Comparison of ENCODE assay signal across 19 cellular contexts in genomic region chr6:72968704-72969103, GRCh38.
DNase-seq lines count a peak whose midpoint lies in the region; ATAC-seq and TF ChIP-seq lines count a peak whose summit lies in the region.
"Had no signal": no experiment of that assay in that cellular context is flagged by ENCODE, and none has a peak within 500 bp of the region (broad histone marks: within the 10 kb centered on the region; RNA-seq: fewer than 3 reads in every experiment).

No MANE protein-coding gene starts in this region.

- no peak overlapping the region for H3K4me3 Mint-ChIP-seq in immature natural killer cell
- H3K4me3 Mint-ChIP-seq in stimulated activated naive B cell treated with anti-CD40 and anti-IgM and Interleukin-4, amounts not matched to agents 10 μg/mL and 1 μg/mL and 100 μg/mL, for 72 hours: no peak overlapping the region
- H3K4me3 Mint-ChIP-seq: activated B cell treated with CpG ODN at 0.5 μM for 24 hours; activated CD8-positive, alpha-beta memory T cell treated with anti-CD3 and anti-CD28 coated beads, Interleukin-2, amount 10 ng/mL, durations not matched to agents 7 days and 5 days had no signal

- CTCF ChIA-PET in PC-9 (lab: Charles Lee): no interaction called here

- ATAC-seq in left ventricle myocardium superior: no peak
- no peak for ATAC-seq in stimulated activated naive B cell treated with anti-CD40 and anti-IgM and Interleukin-4, amounts not matched to agents 10 μg/mL and 1 μg/mL and 100 μg/mL, for 72 hours (replicated peaks)
- ATAC-seq: activated CD8-positive, alpha-beta memory T cell treated with anti-CD3 and anti-CD28 coated beads, Interleukin-2, amount 10 ng/mL, durations not matched to agents 7 days and 5 days had no signal

- H3K9me3 ChIP-seq in cardiac muscle cell (ENCODE audit: low read depth) (no peaks in the 10 kb centered on the region), PC-9 (ENCODE audit: insufficient read depth, low read depth) (peaks cover 3% of the 10 kb centered on the region; the same call in 1 of the 2 replicates)
- H3K9me3 ChIP-seq: ovary, stomach had no signal

- H3K4me3 ChIP-seq in cardiac muscle cell: no peak overlapping the region
- H3K4me3 ChIP-seq in PC-9: no peak overlapping the region
- no peak overlapping the region for H3K4me3 ChIP-seq in epithelial cell of proximal tubule (ENCODE audit: low read depth, low read length)
- H3K4me3 ChIP-seq: ovary, stomach had no signal

- no TSS peak for BruUV-seq in PC-9 (replicated peaks; lab: Mats Ljungman, UMichigan)

- intact Hi-C loops in left ventricle myocardium superior (cut with micrococcal nuclease): no loop called here
- intact Hi-C loops in PC-9 (cut with micrococcal nuclease; ENCODE audit: unreplicated experiment): loop anchor here (1.0 to 5.0 kb wide), 4 partner anchors 18 to 346 kb away; partner anchors contain the start of gene KCNQ5

- H3K36me3 ChIP-seq in cardiac muscle cell: no peaks in the 10 kb centered on the region
- no peaks in the 10 kb centered on the region for H3K36me3 ChIP-seq in PC-9 (ENCODE audit: low read depth)
- H3K36me3 ChIP-seq: brain microvascular endothelial cell, ovary, stomach had no signal

- H3K27ac ChIP-seq in cardiac muscle cell (peak overlapping the region; percentile 21), PC-9 (peak overlapping the region; percentile 71)
- H3K27ac ChIP-seq: brain microvascular endothelial cell, KMS-11, ovary, stomach had no signal

- no peaks in the 10 kb centered on the region for H4K20me1 ChIP-seq in PC-9 (ENCODE audit: insufficient read depth)

- TF ChIP-seq CTCF in cardiac muscle cell (IDR thresholded peaks at IDR 0.05; ENCODE audit: low read depth, low read length): no peak
- no peak for TF ChIP-seq CTCF in PC-9 (conservative IDR thresholded peaks at IDR 0.05)
- TF ChIP-seq CTCF in epithelial cell of proximal tubule (conservative IDR thresholded peaks at IDR 0.05; ENCODE audit: low read depth, low read length): no peak

- H3K27me3 ChIP-seq in cardiac muscle cell: no peaks in the 10 kb centered on the region
- no peaks in the 10 kb centered on the region for H3K27me3 ChIP-seq in PC-9 (ENCODE audit: insufficient read depth, low read depth)
- H3K27me3 ChIP-seq: brain microvascular endothelial cell, ovary, stomach had no signal

- peaks cover 0 to 1% (median 0%) of the 10 kb centered on the region in 3 donors for H3K27me3 Mint-ChIP-seq in immature natural killer cell (ENCODE audit: low read depth in 3 of 3)
- no peaks in the 10 kb centered on the region for H3K27me3 Mint-ChIP-seq in stimulated activated naive B cell treated with anti-CD40 and anti-IgM and Interleukin-4, amounts not matched to agents 10 μg/mL and 1 μg/mL and 100 μg/mL, for 72 hours
- H3K27me3 Mint-ChIP-seq: activated B cell treated with CpG ODN at 0.5 μM for 24 hours; activated CD8-positive, alpha-beta memory T cell treated with anti-CD3 and anti-CD28 coated beads, Interleukin-2, amount 10 ng/mL, durations not matched to agents 7 days and 5 days had no signal

- no peak overlapping the region for H3K4me2 ChIP-seq in PC-9
- H3K4me2 ChIP-seq: KMS-11 had no signal

- DNase-seq in cardiac muscle cell (ENCODE audit: low read depth in 1 of 2, low spot score in 1 of 2) (no peak), left ventricle myocardium superior (no peak), PC-9 (peak in 1 of 2 experiments; percentile 90), epithelial cell of proximal tubule (ENCODE audit: low read depth) (peak; percentile 89), immature natural killer cell (no peak), T1000 (lab: John Stamatoyannopoulos, UW) (no peak), NCI-H1417 (lab: John Stamatoyannopoulos, UW) (no peak)
- no peak for DNase-seq in stimulated activated naive B cell treated with anti-CD40 and anti-IgM and Interleukin-4, amounts not matched to agents 10 μg/mL and 1 μg/mL and 100 μg/mL, for 72 hours
- DNase-seq: activated B cell treated with CpG ODN at 0.5 μM for 24 hours; activated CD8-positive, alpha-beta memory T cell treated with anti-CD3 and anti-CD28 coated beads, Interleukin-2, amount 10 ng/mL, durations not matched to agents 7 days and 5 days; activated gamma-delta T cell treated with Interleukin-2 at 50 U/mL for 16 hours; brain microvascular endothelial cell; effector memory CD4-positive, alpha-beta T cell; GOT3; NCI-H1694 treated with DMSO at 0.1 percent for 48 hours; ovary; small intestine; stomach had no signal

- H2AFZ ChIP-seq in PC-9: no peak overlapping the region

- H3K9me3 Mint-ChIP-seq in immature natural killer cell: no peaks in the 10 kb centered on the region
- no peaks in the 10 kb centered on the region for H3K9me3 Mint-ChIP-seq in stimulated activated naive B cell treated with anti-CD40 and anti-IgM and Interleukin-4, amounts not matched to agents 10 μg/mL and 1 μg/mL and 100 μg/mL, for 72 hours
- H3K9me3 Mint-ChIP-seq: activated B cell treated with CpG ODN at 0.5 μM for 24 hours had no signal

- no peaks in the 10 kb centered on the region for H3K9me2 ChIP-seq in PC-9 (ENCODE audit: insufficient read depth)

- no peak overlapping the region for H3K27ac Mint-ChIP-seq in immature natural killer cell
- H3K27ac Mint-ChIP-seq in stimulated activated naive B cell treated with anti-CD40 and anti-IgM and Interleukin-4, amounts not matched to agents 10 μg/mL and 1 μg/mL and 100 μg/mL, for 72 hours: no peak overlapping the region
- H3K27ac Mint-ChIP-seq: activated B cell treated with CpG ODN at 0.5 μM for 24 hours; activated CD8-positive, alpha-beta memory T cell treated with anti-CD3 and anti-CD28 coated beads, Interleukin-2, amount 10 ng/mL, durations not matched to agents 7 days and 5 days had no signal

- H3F3A ChIP-seq in PC-9 (ENCODE audit: insufficient read depth, low read depth): peaks cover 21% of the 10 kb centered on the region; the same call in 1 of the 2 replicates

- H3K4me1 ChIP-seq in cardiac muscle cell (ENCODE audit: low read depth): peaks cover 10% of the 10 kb centered on the region
- peaks cover 34% of the 10 kb centered on the region for H3K4me1 ChIP-seq in PC-9 (replicated peaks; ENCODE audit: insufficient read depth)
- H3K4me1 ChIP-seq: stomach had no signal

- H3K4me1 Mint-ChIP-seq in immature natural killer cell: no peaks in the 10 kb centered on the region
- peaks cover 0 to 2% of the 10 kb centered on the region in 2 donors for H3K4me1 Mint-ChIP-seq in stimulated activated naive B cell treated with anti-CD40 and anti-IgM and Interleukin-4, amounts not matched to agents 10 μg/mL and 1 μg/mL and 100 μg/mL, for 72 hours
- H3K4me1 Mint-ChIP-seq: activated B cell treated with CpG ODN at 0.5 μM for 24 hours; activated CD8-positive, alpha-beta memory T cell treated with anti-CD3 and anti-CD28 coated beads, Interleukin-2, amount 10 ng/mL, durations not matched to agents 7 days and 5 days had no signal

- POLR2A ChIA-PET in PC-9 (lab: Charles Lee; ENCODE audit: unreplicated experiment): interaction anchor here (0.5 to 0.7 kb wide), 5 partner anchors 17 to 605 kb away, joined by 4 to 5 read pairs (median 5); partner anchors contain the start of gene MTO1

- H3K36me3 Mint-ChIP-seq in immature natural killer cell: no peaks in the 10 kb centered on the region
- peaks cover 0 to 1% of the 10 kb centered on the region in 2 donors for H3K36me3 Mint-ChIP-seq in stimulated activated naive B cell treated with anti-CD40 and anti-IgM and Interleukin-4, amounts not matched to agents 10 μg/mL and 1 μg/mL and 100 μg/mL, for 72 hours
- H3K36me3 Mint-ChIP-seq: activated CD8-positive, alpha-beta memory T cell treated with anti-CD3 and anti-CD28 coated beads, Interleukin-2, amount 10 ng/mL, durations not matched to agents 7 days and 5 days had no signal

- no peaks in the 10 kb centered on the region for H3K79me2 ChIP-seq in PC-9 (ENCODE audit: low read depth)
